ENCODE assay signal across 27 cellular contexts in genomic region chr15:82804575-82804949, GRCh38. TPM values are rescaled to one million over a fixed set of nuclear protein-coding genes. Genes with fewer than 3 reads are reported as not detected.
DNase-seq lines count a peak whose midpoint lies in the region; ATAC-seq and TF ChIP-seq lines count a peak whose summit lies in the region.
"Had no signal": no experiment of that assay in that cellular context is flagged by ENCODE, and none has a peak within 500 bp of the region (broad histone marks: within the 10 kb centered on the region; RNA-seq: fewer than 3 reads in every experiment).

No MANE protein-coding gene starts in this region.

- peaks cover 11% of the 10 kb centered on the region for H3K4me1 Mint-ChIP-seq in activated naive CD4-positive, alpha-beta T cell treated with anti-CD3 and anti-CD28 coated beads for 36 hours (ENCODE audit: low read depth)
- peaks cover 11% of the 10 kb centered on the region for H3K4me1 Mint-ChIP-seq in mesothelial cell of epicardium
- H3K4me1 Mint-ChIP-seq in activated CD4-positive, alpha-beta memory T cell treated with anti-CD3 and anti-CD28 coated beads for 36 hours (ENCODE audit: low read depth) = peaks cover 14% of the 10 kb centered on the region

- peak; percentile 8 for ATAC-seq in Right ventricle myocardium inferior
- ATAC-seq: lower lobe of right lung; Panc1; stimulated activated naive CD8-positive, alpha-beta T cell treated with anti-CD3 and anti-CD28 coated beads, Interleukin-15, amount 100 ng/mL, for 72 hours had no signal

- POLR2A ChIA-PET in activated CD4-positive, alpha-beta memory T cell treated with anti-CD3 and anti-CD28 coated beads for 36 hours (lab: Charles Lee) = interaction anchor here (0.6 kb wide), 1 partner anchor 271 kb away, joined by 4 read pairs; no protein-coding TSS in a partner anchor

- no peaks in the 10 kb centered on the region for H3K27me3 ChIP-seq in right atrium auricular region
- H3K27me3 ChIP-seq: ascending aorta, spleen, tibial nerve had no signal

- no peak for DNase-seq in Right ventricle myocardium inferior (ENCODE audit: missing footprints)
- no peak for DNase-seq in cardiac septum (ENCODE audit: low spot score)
- peak; percentile 7 to 35 for DNase-seq in cardiac fibroblast (ENCODE audit: low read depth in 2 of 2)
- no peak for DNase-seq in right atrium auricular region (ENCODE audit: low spot score)
- DNase-seq in activated naive CD4-positive, alpha-beta T cell treated with anti-CD3 and anti-CD28 coated beads for 36 hours = no peak
- DNase-seq in mesothelial cell of epicardium (ENCODE audit: low spot score in 2 of 2, unreplicated experiment in 2 of 2) = no peak
- DNase-seq in DMS53 (lab: John Stamatoyannopoulos, UW) = no peak
- no peak for DNase-seq in activated CD4-positive, alpha-beta memory T cell treated with anti-CD3 and anti-CD28 coated beads for 36 hours
- DNase-seq: activated CD4-positive, alpha-beta T cell treated with anti-CD3 and anti-CD28 coated beads, Interleukin-2, amount 10 ng/mL, durations not matched to agents 24 days and 14 days; EL; GOT3; immature natural killer cell; Karpas-422; lower lobe of right lung; NCI-H2029; NCI-H345; spleen; stimulated activated CD4-positive, alpha-beta T cell treated with anti-CD3 and anti-CD28 coated beads, Interleukin-4, amount 100 ng/mL, for 1 hour; stimulated activated naive CD8-positive, alpha-beta T cell treated with anti-CD3 and anti-CD28 coated beads, Interleukin-15, amount 100 ng/mL, for 72 hours had no signal

- intact Hi-C loops in Right ventricle myocardium inferior (cut with DNase I) (no loop called here), cardiac septum (cut with DNase I) (no loop called here)
- intact Hi-C loops in activated naive CD4-positive, alpha-beta T cell treated with anti-CD3 and anti-CD28 coated beads for 36 hours (cut with micrococcal nuclease) = no loop called here
- intact Hi-C loops in activated CD4-positive, alpha-beta memory T cell treated with anti-CD3 and anti-CD28 coated beads for 36 hours (cut with micrococcal nuclease) = no loop called here

- H3K27ac Mint-ChIP-seq in activated naive CD4-positive, alpha-beta T cell treated with anti-CD3 and anti-CD28 coated beads for 36 hours = no peak overlapping the region
- no peak overlapping the region for H3K27ac Mint-ChIP-seq in mesothelial cell of epicardium
- H3K27ac Mint-ChIP-seq in activated CD4-positive, alpha-beta memory T cell treated with anti-CD3 and anti-CD28 coated beads for 36 hours = no peak overlapping the region
- H3K27ac Mint-ChIP-seq: activated CD4-positive, alpha-beta T cell treated with anti-CD3 and anti-CD28 coated beads, Interleukin-2, amount 10 ng/mL, durations not matched to agents 24 days and 14 days; activated naive CD4-positive, alpha-beta T cell treated with anti-CD3 and anti-CD28 coated beads, Interleukin-2, amount 50 U/mL, for 24 hours; activated T-helper 1 cell treated with anti-CD3 and anti-CD28 coated beads, Interleukin-12 subunit alpha, Interleukin-12 subunit beta, Interleukin-2, Interleukin-4 antibody, amounts not matched to agents 30 ng/mL and 10 ng/mL and 1 ng/mL, durations not matched to agents 14 hours and 24 hours and 36 hours; immature natural killer cell; stimulated activated naive CD8-positive, alpha-beta T cell treated with anti-CD3 and anti-CD28 coated beads, Interleukin-15, amount 100 ng/mL, for 72 hours; T-helper 1 cell treated with Interleukin-12 subunit alpha and Interleukin-12 subunit beta and Interleukin-4 antibody, amounts not matched to agents 30 μg/mL and 1 μg/mL, for 36 hours had no signal

- H3K27me3 Mint-ChIP-seq in activated naive CD4-positive, alpha-beta T cell treated with anti-CD3 and anti-CD28 coated beads for 36 hours (ENCODE audit: low read depth) = peaks cover 12% of the 10 kb centered on the region
- peaks cover 35% of the 10 kb centered on the region for H3K27me3 Mint-ChIP-seq in mesothelial cell of epicardium (ENCODE audit: low read depth)
- peaks cover 24% of the 10 kb centered on the region for H3K27me3 Mint-ChIP-seq in activated CD4-positive, alpha-beta memory T cell treated with anti-CD3 and anti-CD28 coated beads for 36 hours
- H3K27me3 Mint-ChIP-seq: activated naive CD4-positive, alpha-beta T cell treated with anti-CD3 and anti-CD28 coated beads, Interleukin-2, amount 50 U/mL, for 24 hours had no signal

- H3K4me3 Mint-ChIP-seq in activated naive CD4-positive, alpha-beta T cell treated with anti-CD3 and anti-CD28 coated beads for 36 hours = no peak overlapping the region
- H3K4me3 Mint-ChIP-seq in mesothelial cell of epicardium = no peak overlapping the region
- no peak overlapping the region for H3K4me3 Mint-ChIP-seq in activated CD4-positive, alpha-beta memory T cell treated with anti-CD3 and anti-CD28 coated beads for 36 hours
- H3K4me3 Mint-ChIP-seq: activated CD4-positive, alpha-beta T cell treated with anti-CD3 and anti-CD28 coated beads, Interleukin-2, amount 10 ng/mL, durations not matched to agents 24 days and 14 days; activated naive CD4-positive, alpha-beta T cell treated with anti-CD3 and anti-CD28 coated beads, Interleukin-2, amount 50 U/mL, for 24 hours; activated T-helper 1 cell treated with anti-CD3 and anti-CD28 coated beads, Interleukin-12 subunit alpha, Interleukin-12 subunit beta, Interleukin-2, Interleukin-4 antibody, amounts not matched to agents 30 ng/mL and 10 ng/mL and 1 ng/mL, durations not matched to agents 14 hours and 24 hours and 36 hours; immature natural killer cell; stimulated activated naive CD8-positive, alpha-beta T cell treated with anti-CD3 and anti-CD28 coated beads, Interleukin-15, amount 100 ng/mL, for 72 hours; T-helper 1 cell treated with Interleukin-12 subunit alpha and Interleukin-12 subunit beta and Interleukin-4 antibody, amounts not matched to agents 30 μg/mL and 1 μg/mL, for 36 hours had no signal

- CTCF ChIA-PET in activated naive CD4-positive, alpha-beta T cell treated with anti-CD3 and anti-CD28 coated beads for 36 hours (lab: Charles Lee) = no interaction called here
- CTCF ChIA-PET in activated CD4-positive, alpha-beta memory T cell treated with anti-CD3 and anti-CD28 coated beads for 36 hours (lab: Charles Lee) = no interaction called here

- H3K36me3 Mint-ChIP-seq in activated naive CD4-positive, alpha-beta T cell treated with anti-CD3 and anti-CD28 coated beads for 36 hours (ENCODE audit: low read depth) = no peaks in the 10 kb centered on the region
- H3K36me3 Mint-ChIP-seq in mesothelial cell of epicardium = no peaks in the 10 kb centered on the region
- no peaks in the 10 kb centered on the region for H3K36me3 Mint-ChIP-seq in activated CD4-positive, alpha-beta memory T cell treated with anti-CD3 and anti-CD28 coated beads for 36 hours
- H3K36me3 Mint-ChIP-seq: activated naive CD4-positive, alpha-beta T cell treated with anti-CD3 and anti-CD28 coated beads, Interleukin-2, amount 50 U/mL, for 24 hours; immature natural killer cell had no signal

- peaks cover 0 to 34% of the 10 kb centered on the region in 2 donors for H3K4me1 ChIP-seq in right atrium auricular region
- H3K4me1 ChIP-seq: BE2C had no signal

- H3K4me3 ChIP-seq in cardiac fibroblast (replicated peaks in 1 of 2; ENCODE audit: low read depth in 2 of 2, low read length in 2 of 2) (no peak overlapping the region), right atrium auricular region (peak overlapping the region; percentile 44 to 51)
- H3K4me3 ChIP-seq: ascending aorta, lower lobe of right lung, SJSA1, spleen, tibial nerve had no signal

- TF ChIP-seq CTCF in cardiac fibroblast (IDR thresholded peaks at IDR 0.05; ENCODE audit: low read depth, low read length) = no peak
- TF ChIP-seq CTCF in right atrium auricular region (IDR thresholded peaks at IDR 0.05) = no peak
- TF ChIP-seq CTCF in mesothelial cell of epicardium (IDR thresholded peaks at IDR 0.05; ENCODE audit: unreplicated experiment) = no peak

- no peaks in the 10 kb centered on the region for H3K36me3 ChIP-seq in right atrium auricular region
- H3K36me3 ChIP-seq: ascending aorta, BE2C, lower lobe of right lung, spleen had no signal

- no peaks in the 10 kb centered on the region for H3K9me3 ChIP-seq in right atrium auricular region
- H3K9me3 ChIP-seq: ascending aorta, BE2C, lower lobe of right lung, SJSA1, spleen, tibial nerve had no signal

- no peaks in the 10 kb centered on the region for H3K9me3 Mint-ChIP-seq in activated naive CD4-positive, alpha-beta T cell treated with anti-CD3 and anti-CD28 coated beads for 36 hours
- no peaks in the 10 kb centered on the region for H3K9me3 Mint-ChIP-seq in mesothelial cell of epicardium
- H3K9me3 Mint-ChIP-seq in activated CD4-positive, alpha-beta memory T cell treated with anti-CD3 and anti-CD28 coated beads for 36 hours = no peaks in the 10 kb centered on the region
- H3K9me3 Mint-ChIP-seq: activated CD4-positive, alpha-beta T cell treated with anti-CD3 and anti-CD28 coated beads, Interleukin-2, amount 10 ng/mL, durations not matched to agents 24 days and 14 days; activated naive CD4-positive, alpha-beta T cell treated with anti-CD3 and anti-CD28 coated beads, Interleukin-2, amount 50 U/mL, for 24 hours; activated T-helper 1 cell treated with anti-CD3 and anti-CD28 coated beads, Interleukin-12 subunit alpha, Interleukin-12 subunit beta, Interleukin-2, Interleukin-4 antibody, amounts not matched to agents 30 ng/mL and 10 ng/mL and 1 ng/mL, durations not matched to agents 14 hours and 24 hours and 36 hours; immature natural killer cell; stimulated activated naive CD8-positive, alpha-beta T cell treated with anti-CD3 and anti-CD28 coated beads, Interleukin-15, amount 100 ng/mL, for 72 hours; T-helper 1 cell treated with Interleukin-12 subunit alpha and Interleukin-12 subunit beta and Interleukin-4 antibody, amounts not matched to agents 30 μg/mL and 1 μg/mL, for 36 hours had no signal

- H3K27ac ChIP-seq in right atrium auricular region = peak overlapping the region; percentile 97 to 98
- H3K27ac ChIP-seq: ascending aorta, lower lobe of right lung, SJSA1, spleen, tibial nerve had no signal

RNA-seq across cellular contexts. Expression of gene FSD2, which starts 1.3 kb away (rescaled TPM):
- total RNA-seq in Right ventricle myocardium inferior (144 TPM), cardiac septum (48.7 TPM), right atrium auricular region (10 to 100 TPM in 1 of 2 donors, 1 to 10 TPM in 1; 9.0 to 58.8 TPM), mesothelial cell of epicardium (not detected in 3 replicates)
- not detected for total RNA-seq in activated naive CD4-positive, alpha-beta T cell treated with anti-CD3 and anti-CD28 coated beads for 36 hours
- total RNA-seq in activated CD4-positive, alpha-beta memory T cell treated with anti-CD3 and anti-CD28 coated beads for 36 hours = not detected
- total RNA-seq: activated CD4-positive, alpha-beta T cell treated with anti-CD3 and anti-CD28 coated beads, Interleukin-2, amount 10 ng/mL, durations not matched to agents 24 days and 14 days; activated T-helper 1 cell treated with anti-CD3 and anti-CD28 coated beads, Interleukin-12 subunit alpha, Interleukin-12 subunit beta, Interleukin-2, Interleukin-4 antibody, amounts not matched to agents 30 ng/mL and 10 ng/mL and 1 ng/mL, durations not matched to agents 14 hours and 24 hours and 36 hours; ascending aorta; SJSA1; spleen had no signal

RNA-seq across cellular contexts. Expression of gene WHAMM, which starts 4.9 kb away (rescaled TPM):
- total RNA-seq in Right ventricle myocardium inferior = 5.7 TPM
- total RNA-seq in cardiac septum = 7.2 TPM
- 1 to 10 TPM; 5.2 to 6.7 TPM for total RNA-seq in right atrium auricular region
- total RNA-seq in activated naive CD4-positive, alpha-beta T cell treated with anti-CD3 and anti-CD28 coated beads for 36 hours = 1 to 10 TPM; 3.7 to 5.7 TPM
- 8.8 to 9.4 TPM (median 9.3 TPM) in 3 replicates for total RNA-seq in mesothelial cell of epicardium
- total RNA-seq in activated CD4-positive, alpha-beta memory T cell treated with anti-CD3 and anti-CD28 coated beads for 36 hours = 1 to 10 TPM; 4.2 to 5.3 TPM

Comparison
In these comparisons a context has a peak if more than half of its experiments do, and no peak if none do; other contexts are left out.
1. DNase-seq: peak in cardiac fibroblast (2 of 2); none in Right ventricle myocardium inferior (single experiment), cardiac septum (single experiment), right atrium auricular region (single experiment), activated naive CD4-positive, alpha-beta T cell treated with anti-CD3 and anti-CD28 coated beads for 36 hours (single experiment), mesothelial cell of epicardium (0 of 2), DMS53 (single experiment) and activated CD4-positive, alpha-beta memory T cell treated with anti-CD3 and anti-CD28 coated beads for 36 hours (single experiment).
2. H3K4me3 ChIP-seq: peak in right atrium auricular region (2 of 2); none in cardiac fibroblast (0 of 2).
3. RNA of gene FSD2, which starts 1.3 kb away (total RNA-seq): 144 TPM in Right ventricle myocardium inferior (single experiment), 9.0 to 58.8 TPM in right atrium auricular region and 48.7 TPM in cardiac septum (single experiment); not detected in activated naive CD4-positive, alpha-beta T cell treated with anti-CD3 and anti-CD28 coated beads for 36 hours, not detected in mesothelial cell of epicardium and not detected in activated CD4-positive, alpha-beta memory T cell treated with anti-CD3 and anti-CD28 coated beads for 36 hours; every median in the first group is over 10 times any median in the second.